1 cellular context compared by ENCODE assay signal in genomic region chr2:173858297-173858731, GRCh38.
TF ChIP-seq lines count a peak whose summit lies in the region.

No MANE protein-coding gene starts in this region.

TF ChIP-seq in H1, 55 proteins besides CTCF, POLR2A, EP300 and RAD21 (continued from another document):
- TF ChIP-seq, protein P1, sequence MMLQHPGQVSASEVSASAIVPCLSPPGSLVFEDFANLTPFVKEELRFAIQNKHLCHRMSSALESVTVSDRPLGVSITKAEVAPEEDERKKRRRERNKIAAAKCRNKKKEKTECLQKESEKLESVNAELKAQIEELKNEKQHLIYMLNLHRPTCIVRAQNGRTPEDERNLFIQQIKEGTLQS (IDR thresholded peaks at IDR 0.05; ENCODE audit: insufficient read depth, low read depth, low read length), result no peak
- TF ChIP-seq GABPA (IDR thresholded peaks at IDR 0.05; ENCODE audit: borderline replicate concordance, insufficient read depth, low read length) (no peak), EGR1 (IDR thresholded peaks at IDR 0.05; ENCODE audit: borderline replicate concordance, low read depth, low read length) (no peak)
- TF ChIP-seq, protein P2, sequence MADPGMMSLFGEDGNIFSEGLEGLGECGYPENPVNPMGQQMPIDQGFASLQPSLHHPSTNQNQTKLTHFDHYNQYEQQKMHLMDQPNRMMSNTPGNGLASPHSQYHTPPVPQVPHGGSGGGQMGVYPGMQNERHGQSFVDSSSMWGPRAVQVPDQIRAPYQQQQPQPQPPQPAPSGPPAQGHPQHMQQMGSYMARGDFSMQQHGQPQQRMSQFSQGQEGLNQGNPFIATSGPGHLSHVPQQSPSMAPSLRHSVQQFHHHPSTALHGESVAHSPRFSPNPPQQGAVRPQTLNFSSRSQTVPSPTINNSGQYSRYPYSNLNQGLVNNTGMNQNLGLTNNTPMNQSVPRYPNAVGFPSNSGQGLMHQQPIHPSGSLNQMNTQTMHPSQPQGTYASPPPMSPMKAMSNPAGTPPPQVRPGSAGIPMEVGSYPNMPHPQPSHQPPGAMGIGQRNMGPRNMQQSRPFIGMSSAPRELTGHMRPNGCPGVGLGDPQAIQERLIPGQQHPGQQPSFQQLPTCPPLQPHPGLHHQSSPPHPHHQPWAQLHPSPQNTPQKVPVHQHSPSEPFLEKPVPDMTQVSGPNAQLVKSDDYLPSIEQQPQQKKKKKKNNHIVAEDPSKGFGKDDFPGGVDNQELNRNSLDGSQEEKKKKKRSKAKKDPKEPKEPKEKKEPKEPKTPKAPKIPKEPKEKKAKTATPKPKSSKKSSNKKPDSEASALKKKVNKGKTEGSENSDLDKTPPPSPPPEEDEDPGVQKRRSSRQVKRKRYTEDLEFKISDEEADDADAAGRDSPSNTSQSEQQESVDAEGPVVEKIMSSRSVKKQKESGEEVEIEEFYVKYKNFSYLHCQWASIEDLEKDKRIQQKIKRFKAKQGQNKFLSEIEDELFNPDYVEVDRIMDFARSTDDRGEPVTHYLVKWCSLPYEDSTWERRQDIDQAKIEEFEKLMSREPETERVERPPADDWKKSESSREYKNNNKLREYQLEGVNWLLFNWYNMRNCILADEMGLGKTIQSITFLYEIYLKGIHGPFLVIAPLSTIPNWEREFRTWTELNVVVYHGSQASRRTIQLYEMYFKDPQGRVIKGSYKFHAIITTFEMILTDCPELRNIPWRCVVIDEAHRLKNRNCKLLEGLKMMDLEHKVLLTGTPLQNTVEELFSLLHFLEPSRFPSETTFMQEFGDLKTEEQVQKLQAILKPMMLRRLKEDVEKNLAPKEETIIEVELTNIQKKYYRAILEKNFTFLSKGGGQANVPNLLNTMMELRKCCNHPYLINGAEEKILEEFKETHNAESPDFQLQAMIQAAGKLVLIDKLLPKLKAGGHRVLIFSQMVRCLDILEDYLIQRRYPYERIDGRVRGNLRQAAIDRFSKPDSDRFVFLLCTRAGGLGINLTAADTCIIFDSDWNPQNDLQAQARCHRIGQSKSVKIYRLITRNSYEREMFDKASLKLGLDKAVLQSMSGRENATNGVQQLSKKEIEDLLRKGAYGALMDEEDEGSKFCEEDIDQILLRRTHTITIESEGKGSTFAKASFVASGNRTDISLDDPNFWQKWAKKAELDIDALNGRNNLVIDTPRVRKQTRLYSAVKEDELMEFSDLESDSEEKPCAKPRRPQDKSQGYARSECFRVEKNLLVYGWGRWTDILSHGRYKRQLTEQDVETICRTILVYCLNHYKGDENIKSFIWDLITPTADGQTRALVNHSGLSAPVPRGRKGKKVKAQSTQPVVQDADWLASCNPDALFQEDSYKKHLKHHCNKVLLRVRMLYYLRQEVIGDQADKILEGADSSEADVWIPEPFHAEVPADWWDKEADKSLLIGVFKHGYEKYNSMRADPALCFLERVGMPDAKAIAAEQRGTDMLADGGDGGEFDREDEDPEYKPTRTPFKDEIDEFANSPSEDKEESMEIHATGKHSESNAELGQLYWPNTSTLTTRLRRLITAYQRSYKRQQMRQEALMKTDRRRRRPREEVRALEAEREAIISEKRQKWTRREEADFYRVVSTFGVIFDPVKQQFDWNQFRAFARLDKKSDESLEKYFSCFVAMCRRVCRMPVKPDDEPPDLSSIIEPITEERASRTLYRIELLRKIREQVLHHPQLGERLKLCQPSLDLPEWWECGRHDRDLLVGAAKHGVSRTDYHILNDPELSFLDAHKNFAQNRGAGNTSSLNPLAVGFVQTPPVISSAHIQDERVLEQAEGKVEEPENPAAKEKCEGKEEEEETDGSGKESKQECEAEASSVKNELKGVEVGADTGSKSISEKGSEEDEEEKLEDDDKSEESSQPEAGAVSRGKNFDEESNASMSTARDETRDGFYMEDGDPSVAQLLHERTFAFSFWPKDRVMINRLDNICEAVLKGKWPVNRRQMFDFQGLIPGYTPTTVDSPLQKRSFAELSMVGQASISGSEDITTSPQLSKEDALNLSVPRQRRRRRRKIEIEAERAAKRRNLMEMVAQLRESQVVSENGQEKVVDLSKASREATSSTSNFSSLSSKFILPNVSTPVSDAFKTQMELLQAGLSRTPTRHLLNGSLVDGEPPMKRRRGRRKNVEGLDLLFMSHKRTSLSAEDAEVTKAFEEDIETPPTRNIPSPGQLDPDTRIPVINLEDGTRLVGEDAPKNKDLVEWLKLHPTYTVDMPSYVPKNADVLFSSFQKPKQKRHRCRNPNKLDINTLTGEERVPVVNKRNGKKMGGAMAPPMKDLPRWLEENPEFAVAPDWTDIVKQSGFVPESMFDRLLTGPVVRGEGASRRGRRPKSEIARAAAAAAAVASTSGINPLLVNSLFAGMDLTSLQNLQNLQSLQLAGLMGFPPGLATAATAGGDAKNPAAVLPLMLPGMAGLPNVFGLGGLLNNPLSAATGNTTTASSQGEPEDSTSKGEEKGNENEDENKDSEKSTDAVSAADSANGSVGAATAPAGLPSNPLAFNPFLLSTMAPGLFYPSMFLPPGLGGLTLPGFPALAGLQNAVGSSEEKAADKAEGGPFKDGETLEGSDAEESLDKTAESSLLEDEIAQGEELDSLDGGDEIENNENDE (IDR thresholded peaks at IDR 0.05; ENCODE audit: insufficient replicate concordance, low read length), result no peak
